10 cellular contexts compared by ENCODE assay signal in the genomic region with DNA sequence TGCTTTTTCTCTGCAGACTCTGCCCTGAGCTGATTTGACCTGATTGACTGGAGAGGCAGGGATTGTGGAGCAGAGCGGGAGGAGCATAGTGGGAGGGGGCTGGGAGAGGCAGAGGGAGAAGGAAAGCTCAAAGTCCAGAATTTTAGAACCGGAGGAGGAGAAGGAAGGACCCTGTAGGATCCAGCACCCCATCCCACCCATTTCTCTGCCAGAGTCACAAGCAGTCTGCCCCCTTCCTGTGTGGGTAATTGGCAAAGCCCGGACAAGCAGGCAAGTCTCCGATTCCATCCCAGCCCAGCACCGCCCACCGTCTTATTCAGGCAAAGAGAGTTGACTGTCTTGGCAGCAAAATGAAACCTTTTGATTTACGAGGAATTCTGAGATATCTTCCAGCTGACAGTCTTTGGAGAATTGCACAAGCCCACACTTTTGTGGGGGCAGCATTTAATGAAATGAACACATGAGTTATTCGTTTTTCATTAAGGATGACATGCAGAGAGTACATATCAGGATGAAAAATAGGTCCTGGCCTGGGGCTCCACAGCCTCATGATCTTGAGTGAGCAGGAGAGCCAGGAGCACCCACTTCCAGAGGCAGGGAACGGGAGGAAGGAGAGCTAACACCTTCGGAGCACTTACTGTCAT.
DNase-seq lines count a peak whose midpoint lies in the region; ATAC-seq, FAIRE-seq and TF ChIP-seq lines count a peak whose summit lies in the region.
"Had no signal": no experiment of that assay in that cellular context is flagged by ENCODE, and none has a peak within 500 bp of the region (broad histone marks: within the 10 kb centered on the region; RNA-seq: fewer than 3 reads in every experiment).

No MANE protein-coding gene starts in this region.

- TF ChIP-seq POLR2A in A549 (IDR thresholded peaks at IDR 0.05; ENCODE audit: low read length) = no peak

- H3K4me3 ChIP-seq in A549 (no peak overlapping the region), neural progenitor cell (no peak overlapping the region)

- peaks cover 22% of the 10 kb centered on the region for H3K4me1 ChIP-seq in A549
- H3K4me1 ChIP-seq in neural progenitor cell = peaks cover 4% of the 10 kb centered on the region

- in situ Hi-C loops in GM13976 (cut with MboI; ENCODE audit: low sequenced_read_pairs, unreplicated experiment) = no loop called here

- H3K79me2 ChIP-seq in neural progenitor cell (ENCODE audit: low read depth) = no peaks in the 10 kb centered on the region

- no peaks in the 10 kb centered on the region for H3K9me3 Mint-ChIP-seq in neural progenitor cell

- TF ChIP-seq CTCF in A549 (IDR thresholded peaks at IDR 0.05) (no peak), neural progenitor cell (IDR thresholded peaks at IDR 0.05) (no peak), GM13976 (IDR thresholded peaks at IDR 0.05; ENCODE audit: borderline replicate concordance, control extremely low read depth, extremely low read depth, insufficient read depth, missing control alignments) (no peak)

- no peak overlapping the region for H3K9ac ChIP-seq in neural progenitor cell

- H4K20me1 ChIP-seq in neural progenitor cell (ENCODE audit: low read depth) = no peaks in the 10 kb centered on the region

- no peaks in the 10 kb centered on the region for H3K36me3 ChIP-seq in neural progenitor cell

- TF ChIP-seq EP300 in A549 (IDR thresholded peaks at IDR 0.05) = 0 out of 5 replicates have a peak, but pooled peaks of 1 of the 2 experiments have one; percentile 26

- no peak overlapping the region for H3K27ac Mint-ChIP-seq in neural progenitor cell
- H3K27ac Mint-ChIP-seq: activated naive CD4-positive, alpha-beta T cell treated with anti-CD3 and anti-CD28 coated beads, Interleukin-2, amount 50 U/mL, for 24 hours had no signal

- H3K4me2 ChIP-seq in A549 (peak overlapping the region; percentile 70), neural progenitor cell (no peak overlapping the region)

- DNase-seq in A549 (ENCODE audit: low read depth in 1 of 2, low spot score in 1 of 2) = peak in 1 of 2 experiments; percentile 55
- DNase-seq in NCI-H69 (lab: John Stamatoyannopoulos, UW) = peak; percentile 9
- peak; percentile 71 for DNase-seq in fibroblast of gingiva (ENCODE audit: low read depth)
- DNase-seq in neural progenitor cell (ENCODE audit: low spot score) = peak; percentile 48
- no peak for DNase-seq in GM13976 (ENCODE audit: low spot score)
- DNase-seq in NK-92 (lab: John Stamatoyannopoulos, UW; ENCODE audit: unreplicated experiment) = no peak
- no peak for DNase-seq in NCI-H187 (lab: John Stamatoyannopoulos, UW)
- DNase-seq: SW 1271 had no signal

- peak overlapping the region; percentile 89 for H2AFZ ChIP-seq in neural progenitor cell (replicated peaks)

- H3K27me3 Mint-ChIP-seq in neural progenitor cell (ENCODE audit: insufficient read depth, low read depth) = peaks cover 2% of the 10 kb centered on the region

- H3F3A ChIP-seq in neural progenitor cell (ENCODE audit: low read depth) = no peaks in the 10 kb centered on the region

- H3K27me3 ChIP-seq in neural progenitor cell = no peaks in the 10 kb centered on the region

- CTCF ChIA-PET in A549 (lab: Yijun Ruan, JAX) = interaction anchor here (0.6 to 2.9 kb wide), 9 partner anchors 8 to 1202 kb away, joined by 3 to 13 read pairs (median 3); no protein-coding TSS in a partner anchor

- TF ChIP-seq RAD21 in A549 (conservative IDR thresholded peaks at IDR 0.05 in 1 of 2, IDR thresholded peaks at IDR 0.05 in 1 of 2) = no peak

- 55% methylated on average over 10 of the region's 10 CpGs for WGBS in A549 (ENCODE audit: missing lambda C conversion rate)

- H3K27ac ChIP-seq in A549 = peak overlapping the region; percentile 65 to 83
- no peak overlapping the region for H3K27ac ChIP-seq in neural progenitor cell

- no peaks in the 10 kb centered on the region for H3K36me3 Mint-ChIP-seq in neural progenitor cell

- peaks cover 11% of the 10 kb centered on the region; the same call in 2 of the 3 replicates for H3K9me3 ChIP-seq in A549
- H3K9me3 ChIP-seq in neural progenitor cell (ENCODE audit: low read depth) = no peaks in the 10 kb centered on the region

- no peak overlapping the region for H3K4me3 Mint-ChIP-seq in neural progenitor cell
- H3K4me3 Mint-ChIP-seq: activated naive CD4-positive, alpha-beta T cell treated with anti-CD3 and anti-CD28 coated beads, Interleukin-2, amount 50 U/mL, for 24 hours had no signal

- H3K4me1 Mint-ChIP-seq in neural progenitor cell = peaks cover 8% of the 10 kb centered on the region
- H3K4me1 Mint-ChIP-seq: activated naive CD4-positive, alpha-beta T cell treated with anti-CD3 and anti-CD28 coated beads, Interleukin-2, amount 50 U/mL, for 24 hours had no signal

- ATAC-seq in A549 (peak; percentile 58 to 86; a peak in 5 of 6 replicates), HG02840 (IDR thresholded peaks at IDR 0.05; ENCODE audit: low FRiP score, unreplicated experiment) (no peak)

- FAIRE-seq in A549 (lab: Jason Lieb, UNC) = no peak

- POLR2A ChIA-PET in A549 (lab: Yijun Ruan, JAX) = interaction anchor here (0.5 kb wide), 1 partner anchor 104 kb away, joined by 3 read pairs; no protein-coding TSS in a partner anchor

TF ChIP-seq in A549, 52 proteins besides CTCF, POLR2A, EP300 and RAD21:
- no peak for TF ChIP-seq CBX2 (IDR thresholded peaks at IDR 0.05; ENCODE audit: borderline replicate concordance, low read depth)
- TF ChIP-seq GATA3 (IDR thresholded peaks at IDR 0.05; ENCODE audit: borderline replicate concordance) = peak; percentile 29; the same call in 1 of the 2 replicates
- TF ChIP-seq, protein P1, sequence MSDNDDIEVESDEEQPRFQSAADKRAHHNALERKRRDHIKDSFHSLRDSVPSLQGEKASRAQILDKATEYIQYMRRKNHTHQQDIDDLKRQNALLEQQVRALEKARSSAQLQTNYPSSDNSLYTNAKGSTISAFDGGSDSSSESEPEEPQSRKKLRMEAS (IDR thresholded peaks at IDR 0.05) = 0 out of 2 replicates have a peak, but pooled peaks have one; percentile 10
- TF ChIP-seq PHF8 (IDR thresholded peaks at IDR 0.05; ENCODE audit: borderline replicate concordance, low read depth) = no peak
- TF ChIP-seq CEBPB (IDR thresholded peaks at IDR 0.05) = peak; percentile 29 to 69; a peak in 1 of 4 replicates

Comparison
In these comparisons a context has a peak if more than half of its experiments do, and no peak if none do; other contexts are left out.
1. DNase-seq: peak in NCI-H69 (single experiment), fibroblast of gingiva (single experiment) and neural progenitor cell (single experiment); none in GM13976 (single experiment), NK-92 (single experiment) and NCI-H187 (0 of 2).